In genomic region chr12:96571101-96571862, GRCh38 we compare ENCODE assay signal across 10 cellular contexts.
DNase-seq lines count a peak whose midpoint lies in the region; ATAC-seq, FAIRE-seq and TF ChIP-seq lines count a peak whose summit lies in the region.
"Had no signal": no experiment of that assay in that cellular context is flagged by ENCODE, and none has a peak within 500 bp of the region (broad histone marks: within the 10 kb centered on the region; RNA-seq: fewer than 3 reads in every experiment).

No MANE protein-coding gene starts in this region.

- ATAC-seq in HG02938 (IDR thresholded peaks at IDR 0.05; ENCODE audit: unreplicated experiment), result peak; percentile 93
- ATAC-seq in T-cell (replicated peaks in 1 of 4), result peak in 1 of 4 experiments; percentile 54

- H3K27me3 Mint-ChIP-seq in T-cell, result peaks cover 10 to 18% of the 10 kb centered on the region in 2 donors

- DNase-seq in GM10248 (ENCODE audit: extremely low spot score) (peak; percentile 34), GM19239 (ENCODE audit: insufficient read length, low spot score) (no peak), T-cell (no peak), DMS114 treated with DMSO at 0.1 percent for 48 hours (lab: John Stamatoyannopoulos, UW; ENCODE audit: unreplicated experiment) (no peak), HK-2 (ENCODE audit: unreplicated experiment) (no peak), UCSD-AML1 (lab: John Stamatoyannopoulos, UW; ENCODE audit: unreplicated experiment) (no peak), COLO829 (ENCODE audit: low spot score) (no peak)
- DNase-seq: cerebellar nuclear complex, NCI-H1092 treated with DMSO at 0.1 percent for 48 hours had no signal

- no peak for TF ChIP-seq CTCF in GM10248 (IDR thresholded peaks at IDR 0.05; ENCODE audit: control extremely low read depth, extremely low read depth, low read depth, missing control alignments)

- no peak overlapping the region for H3K27ac Mint-ChIP-seq in T-cell

- H3K9me3 Mint-ChIP-seq in T-cell, result no peaks in the 10 kb centered on the region

- CTCF ChIA-PET in GM10248 (lab: Yijun Ruan, JAX) (no interaction called here), T-cell (lab: Charles Lee) (no interaction called here)

- peak; percentile 91 for FAIRE-seq in GM19239 (lab: Jason Lieb, UNC)

- no peaks in the 10 kb centered on the region for H3K36me3 Mint-ChIP-seq in T-cell

- POLR2A ChIA-PET in GM10248 (lab: Yijun Ruan, JAX), result no interaction called here
- POLR2A ChIA-PET in T-cell (lab: Charles Lee), result no interaction called here

- H3K4me1 Mint-ChIP-seq in T-cell, result peaks cover 0 to 8% (median 7%) of the 10 kb centered on the region in 3 donors

- peak overlapping the region in 2 of 3 donors; percentile 29 to 42 for H3K4me3 Mint-ChIP-seq in T-cell
